In the genomic region with DNA sequence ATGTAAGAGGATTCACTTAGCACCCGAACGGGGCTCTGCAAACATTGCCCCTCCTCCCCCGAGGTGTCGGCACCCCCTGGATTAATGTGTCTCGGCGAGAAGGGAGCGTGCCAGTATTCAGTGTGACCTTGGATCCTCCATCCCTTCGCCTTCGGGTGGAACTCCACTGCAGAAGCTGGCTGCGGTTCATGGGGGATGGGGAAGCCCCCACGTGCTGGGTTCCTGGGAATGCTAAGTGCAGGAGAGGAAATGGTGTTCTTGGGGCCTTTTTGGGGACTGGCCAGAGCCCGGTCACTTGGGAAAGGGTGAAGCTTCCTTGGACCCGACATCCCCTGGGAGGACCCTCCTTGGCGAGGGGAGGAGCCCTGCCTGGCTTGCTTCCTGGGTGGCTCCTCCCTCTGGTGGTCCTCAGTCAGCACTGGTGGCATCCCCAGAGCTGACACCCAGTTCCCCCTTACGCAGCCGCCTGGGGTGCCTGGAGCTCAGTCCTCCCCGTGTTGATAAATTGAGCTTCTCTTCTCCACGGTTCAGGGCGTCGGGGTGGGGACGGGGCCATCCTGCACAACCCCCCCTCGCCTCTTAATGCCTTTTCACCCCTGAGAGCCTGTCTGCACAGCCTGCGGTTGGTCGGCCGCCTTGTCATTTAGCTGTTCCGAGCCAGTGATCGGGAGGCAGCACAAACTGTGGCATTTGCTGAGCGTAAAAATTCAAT, we compare ENCODE assay signal across 1 cellular context.
TF ChIP-seq lines count a peak whose summit lies in the region.

No MANE protein-coding gene starts in this region.

TF ChIP-seq in GM23338, 12 proteins besides CTCF, POLR2A, EP300 and RAD21 (continued from another document):
- TF ChIP-seq, protein P1, sequence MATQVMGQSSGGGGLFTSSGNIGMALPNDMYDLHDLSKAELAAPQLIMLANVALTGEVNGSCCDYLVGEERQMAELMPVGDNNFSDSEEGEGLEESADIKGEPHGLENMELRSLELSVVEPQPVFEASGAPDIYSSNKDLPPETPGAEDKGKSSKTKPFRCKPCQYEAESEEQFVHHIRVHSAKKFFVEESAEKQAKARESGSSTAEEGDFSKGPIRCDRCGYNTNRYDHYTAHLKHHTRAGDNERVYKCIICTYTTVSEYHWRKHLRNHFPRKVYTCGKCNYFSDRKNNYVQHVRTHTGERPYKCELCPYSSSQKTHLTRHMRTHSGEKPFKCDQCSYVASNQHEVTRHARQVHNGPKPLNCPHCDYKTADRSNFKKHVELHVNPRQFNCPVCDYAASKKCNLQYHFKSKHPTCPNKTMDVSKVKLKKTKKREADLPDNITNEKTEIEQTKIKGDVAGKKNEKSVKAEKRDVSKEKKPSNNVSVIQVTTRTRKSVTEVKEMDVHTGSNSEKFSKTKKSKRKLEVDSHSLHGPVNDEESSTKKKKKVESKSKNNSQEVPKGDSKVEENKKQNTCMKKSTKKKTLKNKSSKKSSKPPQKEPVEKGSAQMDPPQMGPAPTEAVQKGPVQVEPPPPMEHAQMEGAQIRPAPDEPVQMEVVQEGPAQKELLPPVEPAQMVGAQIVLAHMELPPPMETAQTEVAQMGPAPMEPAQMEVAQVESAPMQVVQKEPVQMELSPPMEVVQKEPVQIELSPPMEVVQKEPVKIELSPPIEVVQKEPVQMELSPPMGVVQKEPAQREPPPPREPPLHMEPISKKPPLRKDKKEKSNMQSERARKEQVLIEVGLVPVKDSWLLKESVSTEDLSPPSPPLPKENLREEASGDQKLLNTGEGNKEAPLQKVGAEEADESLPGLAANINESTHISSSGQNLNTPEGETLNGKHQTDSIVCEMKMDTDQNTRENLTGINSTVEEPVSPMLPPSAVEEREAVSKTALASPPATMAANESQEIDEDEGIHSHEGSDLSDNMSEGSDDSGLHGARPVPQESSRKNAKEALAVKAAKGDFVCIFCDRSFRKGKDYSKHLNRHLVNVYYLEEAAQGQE (IDR thresholded peaks at IDR 0.05; ENCODE audit: unreplicated experiment) = no peak
- TF ChIP-seq NANOG (IDR thresholded peaks at IDR 0.05; ENCODE audit: borderline replicate concordance) (no peak), ZNF114 (CRISPR knock-in tag; IDR thresholded peaks at IDR 0.05) (no peak), STAT1 (IDR thresholded peaks at IDR 0.05; ENCODE audit: unreplicated experiment) (no peak), EZH2 (IDR thresholded peaks at IDR 0.05; ENCODE audit: low read depth, unreplicated experiment) (no peak), ZNF331 (CRISPR knock-in tag; IDR thresholded peaks at IDR 0.05; ENCODE audit: low read depth) (no peak), CREB1 (CRISPR knock-in tag; IDR thresholded peaks at IDR 0.05; ENCODE audit: low read depth) (no peak)
